Comparison of ENCODE assay signal across 21 cellular contexts in the genomic region with DNA sequence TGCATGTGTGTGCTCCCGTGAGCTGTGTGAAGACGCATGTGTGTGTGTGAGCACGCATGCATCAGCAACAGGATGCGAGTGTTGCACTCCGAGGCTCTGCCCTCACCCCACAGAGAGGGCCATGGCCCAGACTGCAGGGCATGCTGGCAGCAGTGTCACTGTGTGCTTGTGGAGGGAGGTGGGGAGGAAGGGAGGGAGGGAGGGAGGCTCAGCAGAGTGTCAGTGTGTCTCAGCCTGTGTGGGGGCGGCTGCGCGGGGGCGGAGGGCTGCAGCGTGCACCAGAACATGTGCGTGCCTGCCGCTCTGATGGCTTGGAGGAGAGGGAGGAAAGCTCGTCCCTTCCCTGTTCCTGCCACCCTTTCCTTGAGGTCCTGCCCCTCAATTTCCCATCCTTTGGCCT. TPM values are rescaled to one million over a fixed set of nuclear protein-coding genes. Genes with fewer than 3 reads are reported as not detected.
"Had no signal": no experiment of that assay in that cellular context is flagged by ENCODE, and none has a peak within 500 bp of the region (broad histone marks: within the 10 kb centered on the region; RNA-seq: fewer than 3 reads in every experiment).

No MANE protein-coding gene starts in this region.

- H3K4me1 ChIP-seq: adrenal gland, heart right ventricle, upper lobe of left lung had no signal

- H3K9me3 Mint-ChIP-seq: activated CD8-positive, alpha-beta T cell treated with anti-CD3 and anti-CD28 coated beads for 36 hours; activated naive CD4-positive, alpha-beta T cell treated with anti-CD3 and anti-CD28 coated beads, Interleukin-2, amount 50 U/mL, for 24 hours; naive B cell; WTC11 had no signal

- H3K36me3 Mint-ChIP-seq: activated naive CD4-positive, alpha-beta T cell treated with anti-CD3 and anti-CD28 coated beads, Interleukin-2, amount 50 U/mL, for 24 hours; naive B cell; WTC11 had no signal

- H3K9me3 ChIP-seq: adrenal gland, heart right ventricle, upper lobe of left lung had no signal

- H3K4me1 Mint-ChIP-seq: activated naive CD4-positive, alpha-beta T cell treated with anti-CD3 and anti-CD28 coated beads, Interleukin-2, amount 50 U/mL, for 24 hours; naive B cell had no signal

- H3K27me3 Mint-ChIP-seq: activated CD8-positive, alpha-beta T cell treated with anti-CD3 and anti-CD28 coated beads for 36 hours; activated naive CD4-positive, alpha-beta T cell treated with anti-CD3 and anti-CD28 coated beads, Interleukin-2, amount 50 U/mL, for 24 hours had no signal

- DNase-seq: activated CD4-positive, alpha-beta T cell treated with anti-CD3 and anti-CD28 coated beads for 48 hours; activated CD8-positive, alpha-beta T cell treated with anti-CD3 and anti-CD28 coated beads for 36 hours; activated effector memory CD4-positive, alpha-beta T cell treated with anti-CD3 and anti-CD28 coated beads, Interleukin-2, amount 50 U/mL, for 16 hours; activated T-cell treated with anti-CD3 and anti-CD28 coated beads, Interleukin-2, amount 50 U/mL, for 48 hours; adrenal gland; central memory CD4-positive, alpha-beta T cell; cortex of kidney; effector memory CD4-positive, alpha-beta T cell; heart right ventricle; left cardiac atrium; naive B cell; small intestine; stimulated activated CD8-positive, alpha-beta memory T cell treated with anti-CD3 and anti-CD28 coated beads, Interleukin-4, amount 100 ng/mL, for 48 hours; stimulated activated naive CD8-positive, alpha-beta T cell treated with anti-CD3 and anti-CD28 coated beads, Interleukin-15, Interleukin-2, amounts not matched to agents 100 U/mL and 50 U/mL, for 24 hours; T-helper 17 cell; upper lobe of left lung had no signal

- ATAC-seq: activated CD8-positive, alpha-beta T cell treated with anti-CD3 and anti-CD28 coated beads for 36 hours; heart right ventricle; left cardiac atrium; right cardiac atrium; stimulated activated naive CD8-positive, alpha-beta T cell treated with anti-CD3 and anti-CD28 coated beads, Interleukin-15, Interleukin-2, amounts not matched to agents 100 U/mL and 50 U/mL, for 24 hours; T-helper 17 cell; WTC11 had no signal

- H3K4me3 ChIP-seq: adrenal gland, heart right ventricle, upper lobe of left lung had no signal

- H3K27ac ChIP-seq: adrenal gland, heart right ventricle, upper lobe of left lung had no signal

- H3K27me3 ChIP-seq: adrenal gland, upper lobe of left lung had no signal

- H3K36me3 ChIP-seq: adrenal gland, heart right ventricle, upper lobe of left lung had no signal

- H3K4me3 Mint-ChIP-seq: activated CD8-positive, alpha-beta T cell treated with anti-CD3 and anti-CD28 coated beads for 36 hours; activated naive CD4-positive, alpha-beta T cell treated with anti-CD3 and anti-CD28 coated beads, Interleukin-2, amount 50 U/mL, for 24 hours; naive B cell; T-helper 17 cell; WTC11 had no signal

RNA-seq across cellular contexts. Expression of gene CAMK2A, which starts 5.3 kb away (rescaled TPM):
- total RNA-seq: activated CD8-positive, alpha-beta T cell treated with anti-CD3 and anti-CD28 coated beads for 36 hours; lung microvascular endothelial cell; progenitor cell of endocrine pancreas; T-helper 17 cell had no signal

RNA-seq across cellular contexts. Expression of gene ARSI, which starts 18.4 kb away (rescaled TPM):
- total RNA-seq: activated CD8-positive, alpha-beta T cell treated with anti-CD3 and anti-CD28 coated beads for 36 hours; lung microvascular endothelial cell; progenitor cell of endocrine pancreas; T-helper 17 cell had no signal
